ENCODE assay signal across 17 cellular contexts in the genomic region with DNA sequence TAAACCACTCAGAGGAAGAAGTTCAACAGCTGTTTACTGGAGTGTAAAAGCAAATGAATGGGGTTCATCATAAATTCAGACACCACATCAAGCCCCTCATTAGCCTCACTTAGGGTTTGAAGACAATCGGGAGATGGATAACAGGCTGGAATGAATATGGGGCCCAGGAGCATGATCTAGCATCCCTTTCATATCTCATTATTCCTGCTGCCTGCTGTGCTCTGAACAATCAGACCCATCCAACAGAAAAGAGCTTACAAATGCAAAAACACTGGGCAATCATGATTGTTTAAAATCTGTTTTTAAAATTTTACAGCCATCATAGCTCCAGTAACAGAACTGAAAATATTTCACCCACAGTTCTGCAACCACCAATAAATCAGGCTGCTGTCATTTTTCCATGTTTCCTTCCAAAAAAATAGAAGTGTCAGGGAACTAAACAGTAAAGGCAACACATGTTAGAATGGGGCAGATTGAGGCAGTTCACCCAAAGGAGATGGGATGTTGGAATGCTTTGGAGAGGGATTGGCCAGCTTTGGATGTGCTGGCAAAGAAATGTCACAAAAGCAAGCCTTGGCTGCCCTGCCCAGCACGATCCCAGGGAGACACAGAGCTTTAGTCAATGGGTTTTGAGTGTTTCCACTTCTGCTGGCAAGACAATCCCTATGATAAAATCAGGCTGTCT. TPM values are rescaled to one million over a fixed set of nuclear protein-coding genes. Genes with fewer than 3 reads are reported as not detected.
A peak's percentile ranks its signal among the peaks of the same experiment; 100 is the strongest.
DNase-seq lines count a peak whose midpoint lies in the region; ATAC-seq and TF ChIP-seq lines count a peak whose summit lies in the region.
"Had no signal": no experiment of that assay in that cellular context is flagged by ENCODE, and none has a peak within 500 bp of the region (broad histone marks: within the 10 kb centered on the region; RNA-seq: fewer than 3 reads in every experiment).

No MANE protein-coding gene starts in this region.

- H3K4me3 Mint-ChIP-seq in WTC11, result no peak overlapping the region
- H3K4me3 Mint-ChIP-seq in stimulated activated effector memory CD8-positive, alpha-beta T cell treated with anti-CD3 and anti-CD28 coated beads, Interleukin-12 subunit alpha, Interleukin-12 subunit beta, amount 100 ng/mL, for 72 hours, result no peak overlapping the region
- H3K4me3 Mint-ChIP-seq: activated CD8-positive, alpha-beta memory T cell treated with anti-CD3 and anti-CD28 coated beads, Interleukin-2, amount 10 ng/mL, durations not matched to agents 7 days and 5 days; natural killer cell had no signal

- H3K4ac ChIP-seq in IMR-90 (ENCODE audit: low read depth, low read length), result no peak overlapping the region

- peak; percentile 28 for DNase-seq in Ammon's horn (ENCODE audit: low spot score)
- no peak for DNase-seq in IMR-90
- peak; percentile 62 for DNase-seq in fibroblast of the aortic adventitia (ENCODE audit: low read depth)
- peak; percentile 78 for DNase-seq in posterior vena cava (ENCODE audit: low spot score)
- no peak for DNase-seq in WTC11 (ENCODE audit: low spot score)
- DNase-seq in stimulated activated effector memory CD8-positive, alpha-beta T cell treated with anti-CD3 and anti-CD28 coated beads, Interleukin-12 subunit alpha, Interleukin-12 subunit beta, amount 100 ng/mL, for 72 hours (ENCODE audit: low spot score in 2 of 2), result no peak
- DNase-seq: activated CD8-positive, alpha-beta memory T cell treated with anti-CD3 and anti-CD28 coated beads, Interleukin-2, amount 10 ng/mL, durations not matched to agents 7 days and 5 days; activated effector memory CD4-positive, alpha-beta T cell treated with Interleukin-2 at 50 U/mL for 16 hours; amniotic stem cell; GDM1; natural killer cell; NCI-H2107; NCI-H82; PC-9; T1000 had no signal

- no peak for TF ChIP-seq POLR2A in IMR-90 (IDR thresholded peaks at IDR 0.05; ENCODE audit: low read depth, low read length)

- no peak overlapping the region for H3K14ac ChIP-seq in IMR-90 (replicated peaks; ENCODE audit: low read depth, low read length)

- H3K9me3 ChIP-seq in IMR-90 (ENCODE audit: control insufficient read depth, insufficient read depth, low read length), result no peaks in the 10 kb centered on the region

- no peaks in the 10 kb centered on the region for H3K4me1 Mint-ChIP-seq in WTC11
- H3K4me1 Mint-ChIP-seq in stimulated activated effector memory CD8-positive, alpha-beta T cell treated with anti-CD3 and anti-CD28 coated beads, Interleukin-12 subunit alpha, Interleukin-12 subunit beta, amount 100 ng/mL, for 72 hours, result no peaks in the 10 kb centered on the region
- H3K4me1 Mint-ChIP-seq: natural killer cell had no signal

- H2BK20ac ChIP-seq in IMR-90 (ENCODE audit: low read depth, low read length), result no peak overlapping the region

- in situ Hi-C loops in IMR-90 (cut with MboI; ENCODE audit: low sequenced_read_pairs), result no loop called here

- CTCF ChIA-PET in IMR-90 (lab: Yijun Ruan, JAX) (interaction anchor here (2.2 kb wide), 1 partner anchor 9 kb away, joined by 7 read pairs; no protein-coding TSS in a partner anchor), WTC11 (lab: Charles Lee) (interaction anchor here (1.2 to 1.4 kb wide), 3 partner anchors 19 to 124 kb away, joined by 3 to 6 read pairs (median 3); no protein-coding TSS in a partner anchor)

- ATAC-seq in IMR-90 (ENCODE audit: low read depth) (no peak), WTC11 (no peak), HG02885 (IDR thresholded peaks at IDR 0.05; ENCODE audit: poor library complexity, unreplicated experiment) (no peak)
- ATAC-seq in stimulated activated effector memory CD8-positive, alpha-beta T cell treated with anti-CD3 and anti-CD28 coated beads, Interleukin-12 subunit alpha, Interleukin-12 subunit beta, amount 100 ng/mL, for 72 hours, result no peak
- ATAC-seq: activated CD8-positive, alpha-beta memory T cell treated with anti-CD3 and anti-CD28 coated beads, Interleukin-2, amount 10 ng/mL, durations not matched to agents 7 days and 5 days; natural killer cell had no signal

- no TSS peak for BruUV-seq in IMR-90 (replicated peaks; lab: Mats Ljungman, UMichigan)

- no peak overlapping the region for H3K4me3 ChIP-seq in IMR-90 (ENCODE audit: insufficient read depth, low read depth, low read length)
- H3K4me3 ChIP-seq in fibroblast of the aortic adventitia (ENCODE audit: low read depth, low read length), result no peak overlapping the region
- H3K4me3 ChIP-seq: PC-9 had no signal

- dilution Hi-C loops in IMR-90 (cut with HindIII; ENCODE audit: low sequenced_read_pairs, unreplicated experiment), result no loop called here

- no peaks in the 10 kb centered on the region for H3K36me3 Mint-ChIP-seq in WTC11
- no peaks in the 10 kb centered on the region for H3K36me3 Mint-ChIP-seq in stimulated activated effector memory CD8-positive, alpha-beta T cell treated with anti-CD3 and anti-CD28 coated beads, Interleukin-12 subunit alpha, Interleukin-12 subunit beta, amount 100 ng/mL, for 72 hours
- H3K36me3 Mint-ChIP-seq: activated CD8-positive, alpha-beta memory T cell treated with anti-CD3 and anti-CD28 coated beads, Interleukin-2, amount 10 ng/mL, durations not matched to agents 7 days and 5 days; IgD-negative memory B cell; natural killer cell had no signal

- intact Hi-C loops in IMR-90 (cut with micrococcal nuclease), result no loop called here
- intact Hi-C loops in posterior vena cava (cut with DNase I), result no loop called here

- H2AK9ac ChIP-seq in IMR-90 (replicated peaks; ENCODE audit: low read depth, low read length, poor library complexity), result no peak overlapping the region

- H3K4me2 ChIP-seq in IMR-90 (ENCODE audit: low read depth, low read length), result no peak overlapping the region
- H3K4me2 ChIP-seq: PC-9 had no signal

- H4K5ac ChIP-seq in IMR-90 (ENCODE audit: low read depth, low read length), result no peak overlapping the region

- no peaks in the 10 kb centered on the region for H3K9me3 Mint-ChIP-seq in WTC11
- no peaks in the 10 kb centered on the region for H3K9me3 Mint-ChIP-seq in stimulated activated effector memory CD8-positive, alpha-beta T cell treated with anti-CD3 and anti-CD28 coated beads, Interleukin-12 subunit alpha, Interleukin-12 subunit beta, amount 100 ng/mL, for 72 hours
- H3K9me3 Mint-ChIP-seq: IgD-negative memory B cell, natural killer cell had no signal

- H2BK5ac ChIP-seq in IMR-90 (ENCODE audit: low read depth, low read length, poor library complexity, severe bottlenecking), result no peak overlapping the region

- no peaks in the 10 kb centered on the region for H4K20me1 ChIP-seq in IMR-90 (ENCODE audit: insufficient read depth, low read length)

- no peaks in the 10 kb centered on the region for H3K27me3 Mint-ChIP-seq in WTC11 (ENCODE audit: low read depth)
- H3K27me3 Mint-ChIP-seq: IgD-negative memory B cell had no signal

- H2BK15ac ChIP-seq in IMR-90 (ENCODE audit: low read depth, low read length), result peak overlapping the region; percentile 27; the same call in 1 of the 3 replicates

- H2AK5ac ChIP-seq in IMR-90 (ENCODE audit: low read depth, low read length), result no peak overlapping the region

- no peaks in the 10 kb centered on the region for H3K79me1 ChIP-seq in IMR-90 (ENCODE audit: low read depth in 1 of 2, low read length in 2 of 2)

- WGBS in IMR-90 (ENCODE audit: extremely low coverage in 2 of 2, insufficient read length in 1 of 2), 2 experiments, result 14% methylated on average over 1 of the region's 2 CpGs; no CpG with 5 or more reads in 1 of the 2 experiments

- peaks cover 6% of the 10 kb centered on the region; the same call in 1 of the 2 replicates for H3K9me1 ChIP-seq in IMR-90 (ENCODE audit: insufficient read depth, low read length)

- H3K27me3 ChIP-seq in IMR-90 (ENCODE audit: control insufficient read depth, insufficient read depth, low read length), result no peaks in the 10 kb centered on the region

- POLR2A ChIA-PET in IMR-90 (lab: Charles Lee; ENCODE audit: unreplicated experiment), result no interaction called here
- POLR2A ChIA-PET in WTC11 (lab: Charles Lee), result no interaction called here

- H3K27ac Mint-ChIP-seq in WTC11, result no peak overlapping the region
- H3K27ac Mint-ChIP-seq in stimulated activated effector memory CD8-positive, alpha-beta T cell treated with anti-CD3 and anti-CD28 coated beads, Interleukin-12 subunit alpha, Interleukin-12 subunit beta, amount 100 ng/mL, for 72 hours, result no peak overlapping the region
- H3K27ac Mint-ChIP-seq: activated CD8-positive, alpha-beta memory T cell treated with anti-CD3 and anti-CD28 coated beads, Interleukin-2, amount 10 ng/mL, durations not matched to agents 7 days and 5 days; IgD-negative memory B cell; natural killer cell had no signal

- TF ChIP-seq RAD21 in IMR-90 (IDR thresholded peaks at IDR 0.05; ENCODE audit: low read length), result no peak

- no peak overlapping the region for H4K91ac ChIP-seq in IMR-90 (ENCODE audit: insufficient read depth, low read depth, low read length)

- H2BK120ac ChIP-seq in IMR-90 (ENCODE audit: low read depth, low read length), result no peak overlapping the region

- peaks cover 3% of the 10 kb centered on the region; the same call in 1 of the 2 replicates for H3K4me1 ChIP-seq in IMR-90 (ENCODE audit: control insufficient read depth, insufficient read depth, low read length)

- TF ChIP-seq CTCF in IMR-90 (conservative IDR thresholded peaks at IDR 0.05; ENCODE audit: low read depth, low read length), result no peak
- TF ChIP-seq CTCF in fibroblast of the aortic adventitia (IDR thresholded peaks at IDR 0.05; ENCODE audit: insufficient read depth, low read length), result no peak
- no peak for TF ChIP-seq CTCF in WTC11 (IDR thresholded peaks at IDR 0.05)

- no peak overlapping the region for H3K18ac ChIP-seq in IMR-90 (ENCODE audit: low read depth, low read length)

- no peaks in the 10 kb centered on the region for H3K36me3 ChIP-seq in IMR-90 (ENCODE audit: control insufficient read depth, insufficient read depth, low read length)

- H3K56ac ChIP-seq in IMR-90 (ENCODE audit: extremely low read depth, insufficient read depth, low read length), result no peak overlapping the region

- H3K27ac ChIP-seq in IMR-90 (ENCODE audit: insufficient read depth, low read length), result no peak overlapping the region
- H3K27ac ChIP-seq: PC-9 had no signal

- no peak overlapping the region for H4K8ac ChIP-seq in IMR-90 (ENCODE audit: low read depth in 2 of 2, low read length in 2 of 2)

- no peak overlapping the region; the same call in 1 of the 2 replicates for H3K23ac ChIP-seq in IMR-90 (ENCODE audit: low read depth, low read length)

- no peak overlapping the region for H3K9ac ChIP-seq in IMR-90 (ENCODE audit: low read depth, low read length)

- H2AFZ ChIP-seq in IMR-90 (replicated peaks; ENCODE audit: low read length, poor library complexity), result no peak overlapping the region
- H2AFZ ChIP-seq: PC-9 had no signal

TF ChIP-seq in IMR-90, 13 proteins besides CTCF, POLR2A, EP300 and RAD21 (continues in another document):
- TF ChIP-seq CHD1 (IDR thresholded peaks at IDR 0.05; ENCODE audit: low read depth, low read length), result no peak

RNA-seq across cellular contexts. Expression of gene BMAL1, which starts 47.8 kb away (rescaled TPM):
- total RNA-seq in IMR-90 (2012; rRNA removed) (9.9 and 13.1 TPM in 2 replicates), fibroblast of the aortic adventitia (ENCODE audit: low replicate concordance) (5.5 and 6.1 TPM in 2 replicates), posterior vena cava (10 to 100 TPM; 17.6 to 28.4 TPM), WTC11 (2021) (5.1 to 8.3 TPM (median 8.1 TPM) in 3 replicates)
- polyA plus RNA-seq in IMR-90 (2012; rRNA removed), result 7.5 and 8.8 TPM in 2 replicates
- polyA plus RNA-seq in IMR-90 (2012; cell fraction: cytosol; rRNA removed), result 3.2 and 7.1 TPM in 2 replicates
- 7.6 and 22.8 TPM in 2 replicates for polyA plus RNA-seq in IMR-90 (2012; cell fraction: nucleus; rRNA removed; ENCODE audit: low replicate concordance)

Comparison
In these comparisons a context has a peak if more than half of its experiments do, and no peak if none do; other contexts are left out.
1. DNase-seq: peak in Ammon's horn (single experiment), fibroblast of the aortic adventitia (single experiment) and posterior vena cava (single experiment); none in IMR-90 (single experiment), WTC11 (single experiment) and stimulated activated effector memory CD8-positive, alpha-beta T cell treated with anti-CD3 and anti-CD28 coated beads, Interleukin-12 subunit alpha, Interleukin-12 subunit beta, amount 100 ng/mL, for 72 hours (0 of 2).